In genomic region chr11:35391922-35392813, GRCh38 we compare ENCODE assay signal across 8 cellular contexts. TPM values are rescaled to one million over a fixed set of nuclear protein-coding genes. Genes with fewer than 3 reads are reported as not detected.
DNase-seq lines count a peak whose midpoint lies in the region; ATAC-seq lines count a peak whose summit lies in the region.

No MANE protein-coding gene starts in this region.

- no peak overlapping the region for H2BK12ac ChIP-seq in mesenchymal stem cell (ENCODE audit: low read length in 2 of 2)

- peak overlapping the region; percentile 24 for H3K4me3 ChIP-seq in effector memory CD4-positive, alpha-beta T cell (ENCODE audit: insufficient read depth, low read depth, low read length, poor library complexity, severe bottlenecking)
- H3K4me3 ChIP-seq in mesenchymal stem cell (ENCODE audit: insufficient read depth in 1 of 2, low read depth in 1 of 2, low read length in 2 of 2), result no peak overlapping the region

- peaks cover 4% of the 10 kb centered on the region for H3K4me1 ChIP-seq in effector memory CD4-positive, alpha-beta T cell (ENCODE audit: control insufficient read depth, insufficient read depth, low read length, poor library complexity, severe bottlenecking)
- no peaks in the 10 kb centered on the region for H3K4me1 ChIP-seq in mesenchymal stem cell (ENCODE audit: control insufficient read depth, insufficient read depth, low read depth, low read length)

- H3K18ac ChIP-seq in mesenchymal stem cell (ENCODE audit: low read depth in 1 of 2, low read length in 2 of 2), result peak overlapping the region in 1 of 2 experiments; percentile 55

- H3K4ac ChIP-seq in mesenchymal stem cell (ENCODE audit: low read depth in 1 of 2, low read length in 2 of 2), result no peak overlapping the region

- H3K27ac ChIP-seq in effector memory CD4-positive, alpha-beta T cell (ENCODE audit: insufficient read depth, low read length, poor library complexity, severe bottlenecking), result no peak overlapping the region
- H3K27ac ChIP-seq in mesenchymal stem cell (ENCODE audit: low read length, poor library complexity, severe bottlenecking), result no peak overlapping the region

- H4K91ac ChIP-seq in mesenchymal stem cell (ENCODE audit: low read length), result no peak overlapping the region

- no peaks in the 10 kb centered on the region for H3K36me3 ChIP-seq in effector memory CD4-positive, alpha-beta T cell (ENCODE audit: control insufficient read depth, insufficient read depth, low read length)
- peaks cover 0 to 23% of the 10 kb centered on the region in 2 experiments for H3K36me3 ChIP-seq in mesenchymal stem cell (ENCODE audit: control insufficient read depth in 1 of 2, insufficient read depth in 2 of 2, low read depth in 1 of 2, low read length in 2 of 2)

- H3K4me2 ChIP-seq in mesenchymal stem cell (ENCODE audit: low read length, poor library complexity, severe bottlenecking), result no peak overlapping the region

- DNase-seq in DMS 273 (lab: John Stamatoyannopoulos, UW; ENCODE audit: unreplicated experiment), result peak; percentile 78
- no peak for DNase-seq in DMS 273 treated with DMSO at 0.1 percent for 48 hours (lab: John Stamatoyannopoulos, UW)
- peak; percentile 76 for DNase-seq in NCI-H774 (lab: John Stamatoyannopoulos, UW)
- peak; percentile 68 to 75 for DNase-seq in activated CD8-positive, alpha-beta memory T cell treated with anti-CD3 and anti-CD28 coated beads for 4 hours (ENCODE audit: low read depth in 2 of 2)
- DNase-seq in effector memory CD4-positive, alpha-beta T cell, result peak; percentile 61 to 76 (median 62)
- DNase-seq in mesenchymal stem cell, result peak; percentile 82
- peak; percentile 74 for DNase-seq in stimulated activated CD8-positive, alpha-beta memory T cell treated with anti-CD3 and anti-CD28 coated beads, Interleukin-12 subunit alpha, Interleukin-12 subunit beta, amount 100 ng/mL, for 4 hours (ENCODE audit: low read depth)

- H3K27me3 ChIP-seq in effector memory CD4-positive, alpha-beta T cell (replicated peaks; ENCODE audit: control insufficient read depth, insufficient read depth, low read length, poor library complexity, severe bottlenecking), result no peaks in the 10 kb centered on the region
- peaks cover 0 to 19% of the 10 kb centered on the region in 2 experiments for H3K27me3 ChIP-seq in mesenchymal stem cell (ENCODE audit: control insufficient read depth in 1 of 2, insufficient read depth in 1 of 2, low read length in 2 of 2)

- H3K14ac ChIP-seq in mesenchymal stem cell (ENCODE audit: low read length in 2 of 2), result no peak overlapping the region

- peak; percentile 37 for ATAC-seq in HG03342 (IDR thresholded peaks at IDR 0.05; ENCODE audit: unreplicated experiment)

- H2BK120ac ChIP-seq in mesenchymal stem cell (ENCODE audit: low read depth, low read length), result no peak overlapping the region

- peak overlapping the region; percentile 66 for H3K9ac ChIP-seq in mesenchymal stem cell (ENCODE audit: low read length)

- WGBS in mesenchymal stem cell, result 20% methylated on average over 9 of the region's 14 CpGs

- H2AK5ac ChIP-seq in mesenchymal stem cell (ENCODE audit: low read length, severe bottlenecking), result peak overlapping the region; percentile 95

- no peak overlapping the region for H3K23ac ChIP-seq in mesenchymal stem cell (ENCODE audit: low read length in 2 of 2)

- H3K9me3 ChIP-seq in effector memory CD4-positive, alpha-beta T cell (ENCODE audit: control insufficient read depth, low read length), result no peaks in the 10 kb centered on the region
- H3K9me3 ChIP-seq in mesenchymal stem cell (ENCODE audit: control insufficient read depth, low read length), result no peaks in the 10 kb centered on the region

- H2AFZ ChIP-seq in mesenchymal stem cell (ENCODE audit: low read depth, low read length), result no peak overlapping the region

- no peak overlapping the region for H2BK5ac ChIP-seq in mesenchymal stem cell (ENCODE audit: low read depth, low read length, poor library complexity, severe bottlenecking)

- H3K79me1 ChIP-seq in mesenchymal stem cell (replicated peaks; ENCODE audit: low read length, poor library complexity, severe bottlenecking), result no peaks in the 10 kb centered on the region

- H4K8ac ChIP-seq in mesenchymal stem cell (ENCODE audit: low read length), result no peak overlapping the region

- H2BK15ac ChIP-seq in mesenchymal stem cell (ENCODE audit: low read depth, poor library complexity, severe bottlenecking), result no peak overlapping the region

RNA-seq across cellular contexts. Expression of gene SLC1A2, which starts 27.2 kb away (rescaled TPM):
- polyA plus RNA-seq in mesenchymal stem cell (2013, experiment 1 of 2), result 0.18 TPM
- 0.11 TPM for polyA plus RNA-seq in mesenchymal stem cell (2013, experiment 2 of 2)
